ENCODE assay signal across 19 cellular contexts in the genomic region with DNA sequence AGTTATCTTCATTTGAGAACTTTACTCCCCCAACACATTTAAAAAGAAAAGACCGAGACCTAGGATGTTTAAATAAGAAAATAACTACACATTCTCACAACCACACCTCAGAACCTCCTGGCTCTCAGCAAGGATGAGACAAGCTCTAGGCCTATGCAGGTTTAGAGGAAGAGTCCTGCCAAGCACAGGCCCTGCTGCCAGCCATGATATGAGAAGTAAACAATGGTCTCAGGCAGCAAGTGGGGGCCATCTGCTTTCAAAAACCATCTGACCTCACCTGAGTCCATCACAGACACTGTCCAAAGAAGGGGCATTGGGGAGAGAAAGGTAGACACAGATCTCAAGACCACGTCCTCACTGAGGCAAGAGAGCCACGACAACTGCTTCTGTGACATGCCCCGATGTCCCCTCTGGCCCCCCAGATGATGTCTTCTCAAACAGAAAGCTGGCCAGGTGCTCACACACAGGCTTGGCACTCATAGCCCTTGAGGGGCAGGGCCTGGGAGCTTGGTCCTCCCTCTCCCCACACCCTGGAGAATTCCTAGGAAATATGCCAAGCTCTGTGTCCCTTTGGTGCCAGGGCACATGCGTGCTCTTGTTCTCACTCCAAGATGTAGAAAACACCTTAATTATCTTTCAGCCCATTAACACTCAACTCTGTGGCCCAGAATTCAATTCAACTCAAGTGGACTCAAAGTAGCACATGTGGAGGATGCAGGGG.
"Had no signal": no experiment of that assay in that cellular context is flagged by ENCODE, and none has a peak within 500 bp of the region (broad histone marks: within the 10 kb centered on the region; RNA-seq: fewer than 3 reads in every experiment).

No MANE protein-coding gene starts in this region.

- H3K4me3 Mint-ChIP-seq: activated CD4-positive, alpha-beta memory T cell treated with anti-CD3 and anti-CD28 coated beads, Interleukin-2, amount 10 ng/mL, durations not matched to agents 7 days and 5 days; activated naive CD4-positive, alpha-beta T cell treated with anti-CD3 and anti-CD28 coated beads for 36 hours; activated naive CD8-positive, alpha-beta T cell treated with anti-CD3 and anti-CD28 coated beads, Interleukin-2, amount 10 ng/mL, durations not matched to agents 7 days and 5 days; activated T-cell treated with anti-CD3 and anti-CD28 coated beads, Interleukin-2, amount 50 U/mL, for 72 hours; natural killer cell; T-helper 1 cell treated with Interleukin-12 subunit alpha and Interleukin-12 subunit beta and Interleukin-4 antibody, amounts not matched to agents 30 μg/mL and 1 μg/mL, for 36 hours had no signal

- H3K36me3 Mint-ChIP-seq: activated naive CD8-positive, alpha-beta T cell treated with anti-CD3 and anti-CD28 coated beads, Interleukin-2, amount 10 ng/mL, durations not matched to agents 7 days and 5 days; natural killer cell had no signal

- H3K27me3 Mint-ChIP-seq: activated CD4-positive, alpha-beta memory T cell treated with anti-CD3 and anti-CD28 coated beads, Interleukin-2, amount 10 ng/mL, durations not matched to agents 7 days and 5 days; activated naive CD8-positive, alpha-beta T cell treated with anti-CD3 and anti-CD28 coated beads, Interleukin-2, amount 10 ng/mL, durations not matched to agents 7 days and 5 days had no signal

- DNase-seq: activated CD4-positive, alpha-beta memory T cell treated with anti-CD3 and anti-CD28 coated beads, Interleukin-2, amount 10 ng/mL, durations not matched to agents 7 days and 5 days; activated CD4-positive, alpha-beta T cell treated with anti-CD3 and anti-CD28 coated beads for 48 hours; activated CD4-positive, CD25-positive, alpha-beta regulatory T cell; activated effector memory CD4-positive, alpha-beta T cell treated with Interleukin-2 at 50 U/mL for 16 hours; activated naive CD4-positive, alpha-beta T cell treated with anti-CD3 and anti-CD28 coated beads for 36 hours; activated naive CD8-positive, alpha-beta T cell treated with anti-CD3 and anti-CD28 coated beads, Interleukin-2, amount 10 ng/mL, durations not matched to agents 7 days and 5 days; activated T-cell treated with anti-CD3 and anti-CD28 coated beads, Interleukin-2, amount 50 U/mL, for 72 hours; amniotic stem cell; effector CD4-positive, alpha-beta T cell; heart left ventricle; islet precursor cell; left colon; midbrain; natural killer cell; ovary; spleen; stimulated activated CD4-positive, alpha-beta T cell treated with anti-CD3 and anti-CD28 coated beads, Interleukin-4, amount 100 ng/mL, for 24 hours; stimulated activated naive CD8-positive, alpha-beta T cell treated with anti-CD3 and anti-CD28 coated beads, Interleukin-15, Interleukin-2, amounts not matched to agents 100 U/mL and 50 U/mL, for 24 hours had no signal

- H3K27ac Mint-ChIP-seq: activated CD4-positive, alpha-beta memory T cell treated with anti-CD3 and anti-CD28 coated beads, Interleukin-2, amount 10 ng/mL, durations not matched to agents 7 days and 5 days; activated naive CD4-positive, alpha-beta T cell treated with anti-CD3 and anti-CD28 coated beads for 36 hours; activated naive CD8-positive, alpha-beta T cell treated with anti-CD3 and anti-CD28 coated beads, Interleukin-2, amount 10 ng/mL, durations not matched to agents 7 days and 5 days; activated T-cell treated with anti-CD3 and anti-CD28 coated beads, Interleukin-2, amount 50 U/mL, for 72 hours; natural killer cell; T-helper 1 cell treated with Interleukin-12 subunit alpha and Interleukin-12 subunit beta and Interleukin-4 antibody, amounts not matched to agents 30 μg/mL and 1 μg/mL, for 36 hours had no signal

- ATAC-seq: activated T-cell treated with anti-CD3 and anti-CD28 coated beads, Interleukin-2, amount 50 U/mL, for 72 hours; left colon; natural killer cell; stimulated activated naive CD8-positive, alpha-beta T cell treated with anti-CD3 and anti-CD28 coated beads, Interleukin-15, Interleukin-2, amounts not matched to agents 100 U/mL and 50 U/mL, for 24 hours had no signal

- H3K9me3 Mint-ChIP-seq: activated CD4-positive, alpha-beta memory T cell treated with anti-CD3 and anti-CD28 coated beads, Interleukin-2, amount 10 ng/mL, durations not matched to agents 7 days and 5 days; activated naive CD4-positive, alpha-beta T cell treated with anti-CD3 and anti-CD28 coated beads for 36 hours; activated naive CD8-positive, alpha-beta T cell treated with anti-CD3 and anti-CD28 coated beads, Interleukin-2, amount 10 ng/mL, durations not matched to agents 7 days and 5 days; activated T-cell treated with anti-CD3 and anti-CD28 coated beads, Interleukin-2, amount 50 U/mL, for 72 hours; natural killer cell; T-helper 1 cell treated with Interleukin-12 subunit alpha and Interleukin-12 subunit beta and Interleukin-4 antibody, amounts not matched to agents 30 μg/mL and 1 μg/mL, for 36 hours had no signal
